ENCODE assay signal across 8 cellular contexts in genomic region chr4:82373816-82374740, GRCh38. TPM values are rescaled to one million over a fixed set of nuclear protein-coding genes. Genes with fewer than 3 reads are reported as not detected.
A peak's percentile ranks its signal among the peaks of the same experiment; 100 is the strongest.
DNase-seq lines count a peak whose midpoint lies in the region; ATAC-seq and TF ChIP-seq lines count a peak whose summit lies in the region.

HNRNPD (minus strand) TSS chr4:82373991; CDS start chr4:82373678, 313 bp downstream.

- H3K27me3 ChIP-seq in adipocyte (replicated peaks; ENCODE audit: control insufficient read depth, insufficient read depth, low read length), result no peaks in the 10 kb centered on the region
- no peaks in the 10 kb centered on the region for H3K27me3 ChIP-seq in cardiac muscle cell
- no peaks in the 10 kb centered on the region for H3K27me3 ChIP-seq in parathyroid adenoma (ENCODE audit: control insufficient read depth, insufficient read depth, low read length)
- H3K27me3 ChIP-seq in tibial nerve, result no peaks in the 10 kb centered on the region

- peak; percentile 65 to 97 for TF ChIP-seq EP300 in tibial nerve (IDR thresholded peaks at IDR 0.05)

- peak; percentile 76 to 87 for TF ChIP-seq POLR2A in tibial nerve (IDR thresholded peaks at IDR 0.05)

- peak within 1 kb of the TSS; percentile 87 for H2AFZ ChIP-seq in parathyroid adenoma

- H3K79me2 ChIP-seq in parathyroid adenoma, result peaks cover 15% of the 10 kb centered on the region

- TF ChIP-seq CTCF in GM12875 (IDR thresholded peaks at IDR 0.05; ENCODE audit: borderline replicate concordance, insufficient read depth, low read depth, low read length) (no peak), cardiac muscle cell (IDR thresholded peaks at IDR 0.05; ENCODE audit: low read depth, low read length) (no peak), parathyroid adenoma (IDR thresholded peaks at IDR 0.05) (no peak), tibial nerve (IDR thresholded peaks at IDR 0.05) (peak in 2 of 5 experiments; percentile 28 to 39)

- H3K9me3 ChIP-seq in adipocyte (ENCODE audit: control insufficient read depth, low read length) (no peaks in the 10 kb centered on the region), cardiac muscle cell (ENCODE audit: low read depth) (no peaks in the 10 kb centered on the region), parathyroid adenoma (ENCODE audit: control insufficient read depth, low read length) (no peaks in the 10 kb centered on the region), tibial nerve (no peaks in the 10 kb centered on the region)

- peak within 1 kb of the TSS; percentile 88 for H3K4me2 ChIP-seq in parathyroid adenoma (ENCODE audit: low read length)

- H3K36me3 ChIP-seq in adipocyte (ENCODE audit: control insufficient read depth, insufficient read depth, low read length, severe bottlenecking), result peaks cover 7% of the 10 kb centered on the region
- H3K36me3 ChIP-seq in cardiac muscle cell, result no peaks in the 10 kb centered on the region
- H3K36me3 ChIP-seq in parathyroid adenoma (ENCODE audit: control insufficient read depth, insufficient read depth, low read length), result no peaks in the 10 kb centered on the region
- H3K36me3 ChIP-seq in tibial nerve, result no peaks in the 10 kb centered on the region

- H3K27ac ChIP-seq in cardiac muscle cell, result peak within 1 kb of the TSS; percentile 100
- peak within 1 kb of the TSS; percentile 97 for H3K27ac ChIP-seq in parathyroid adenoma
- H3K27ac ChIP-seq in tibial nerve, result peak within 1 kb of the TSS; percentile 96 to 100 (median 99)

- H3K4me1 ChIP-seq in adipocyte (ENCODE audit: control insufficient read depth, insufficient read depth, low read length) (peaks cover 22% of the 10 kb centered on the region), cardiac muscle cell (ENCODE audit: low read depth) (peaks cover 27% of the 10 kb centered on the region), parathyroid adenoma (no peaks in the 10 kb centered on the region), tibial nerve (peaks cover 0 to 51% (median 24%) of the 10 kb centered on the region in 4 donors)

- peak; percentile 100 for DNase-seq in NCI-H1436 (lab: John Stamatoyannopoulos, UW)
- peak; percentile 85 for DNase-seq in T follicular helper cell (ENCODE audit: low read depth)
- peak; percentile 99 for DNase-seq in adipocyte (ENCODE audit: low read depth)
- DNase-seq in cardiac muscle cell (ENCODE audit: low read depth in 1 of 2, low spot score in 1 of 2), result peak; percentile 99 to 100
- DNase-seq in tibial nerve (ENCODE audit: low spot score in 2 of 2), result peak; percentile 94

- WGBS in tibial nerve, 2 donors, result 0% methylated on average over 75 to 84 of the region's 85 CpGs

- H3K4me3 ChIP-seq in GM12875 (ENCODE audit: low read depth, low read length) (peak within 1 kb of the TSS; percentile 98), adipocyte (ENCODE audit: low read length) (peak within 1 kb of the TSS; percentile 89), cardiac muscle cell (peak within 1 kb of the TSS; percentile 83), parathyroid adenoma (ENCODE audit: low read depth, low read length) (peak within 1 kb of the TSS; percentile 93), tibial nerve (peak within 1 kb of the TSS; percentile 75 to 99 (median 90))

- H3K9ac ChIP-seq in adipocyte (ENCODE audit: low read length) (peak within 1 kb of the TSS; percentile 98), parathyroid adenoma (peak within 1 kb of the TSS; percentile 92)

- ATAC-seq in HG02798 (IDR thresholded peaks at IDR 0.05; ENCODE audit: poor library complexity, unreplicated experiment), result peak; percentile 95

RNA-seq across cellular contexts. Expression of gene HNRNPD, which starts in this region (rescaled TPM):
- 73.2 and 175 TPM in 2 replicates for total RNA-seq in cardiac muscle cell
- 348 and 451 TPM in 2 replicates for polyA plus RNA-seq in cardiac muscle cell
- 10 to 100 TPM; 69.9 to 98.5 (median 91.2) TPM for total RNA-seq in tibial nerve

Comparison
In these comparisons a context has a peak if more than half of its experiments do, and no peak if none do; other contexts are left out.
1. Peak in every context shown above with its lines: DNase-seq, ATAC-seq, H3K4me3 ChIP-seq and H3K27ac ChIP-seq.